Comparison of ENCODE assay signal across 22 cellular contexts in the genomic region with DNA sequence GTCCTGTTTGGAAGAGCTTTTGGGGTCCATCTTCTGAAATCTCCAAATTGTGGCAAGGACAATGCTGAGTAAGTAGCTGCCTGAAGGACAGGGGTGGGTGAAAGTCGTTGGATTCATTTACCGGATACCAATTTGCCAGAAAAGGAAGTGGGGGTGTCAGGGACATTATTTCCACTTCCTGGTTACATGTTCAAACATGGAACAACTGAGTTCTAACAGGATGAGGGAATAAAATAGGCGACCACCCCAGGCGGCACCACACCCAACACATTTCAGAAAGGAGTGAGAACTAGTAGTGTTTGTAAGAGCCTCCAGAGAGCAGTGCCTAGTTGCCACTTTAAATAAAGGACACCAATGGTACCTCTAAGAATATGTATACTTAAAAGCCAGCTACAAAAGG.
DNase-seq lines count a peak whose midpoint lies in the region; ATAC-seq and TF ChIP-seq lines count a peak whose summit lies in the region.
"Had no signal": no experiment of that assay in that cellular context is flagged by ENCODE, and none has a peak within 500 bp of the region (broad histone marks: within the 10 kb centered on the region; RNA-seq: fewer than 3 reads in every experiment).

No MANE protein-coding gene starts in this region.

- H3K27ac ChIP-seq in Karpas-422 (ENCODE audit: low read length) = no peak overlapping the region
- H3K27ac ChIP-seq: body of pancreas, epithelial cell of prostate, foreskin keratinocyte, testis had no signal

- no peak overlapping the region for H3K9ac ChIP-seq in Karpas-422 (ENCODE audit: low read length)

- peaks cover 18% of the 10 kb centered on the region for H3K4me1 Mint-ChIP-seq in activated CD8-positive, alpha-beta memory T cell treated with anti-CD3 and anti-CD28 coated beads, Interleukin-2, amount 10 ng/mL, durations not matched to agents 7 days and 5 days
- peaks cover 28% of the 10 kb centered on the region for H3K4me1 Mint-ChIP-seq in activated naive CD8-positive, alpha-beta T cell treated with anti-CD3 and anti-CD28 coated beads, Interleukin-2, amount 50 U/mL, for 24 hours
- peaks cover 5% of the 10 kb centered on the region for H3K4me1 Mint-ChIP-seq in nephron progenitor cell

- no peaks in the 10 kb centered on the region for H3K27me3 Mint-ChIP-seq in activated CD8-positive, alpha-beta memory T cell treated with anti-CD3 and anti-CD28 coated beads, Interleukin-2, amount 10 ng/mL, durations not matched to agents 7 days and 5 days
- no peaks in the 10 kb centered on the region for H3K27me3 Mint-ChIP-seq in activated naive CD8-positive, alpha-beta T cell treated with anti-CD3 and anti-CD28 coated beads, Interleukin-2, amount 50 U/mL, for 24 hours
- H3K27me3 Mint-ChIP-seq in nephron progenitor cell (ENCODE audit: low read depth, poor library complexity) = peaks cover 11% of the 10 kb centered on the region
- H3K27me3 Mint-ChIP-seq: activated T-cell treated with anti-CD3 and anti-CD28 coated beads, Interleukin-2, amount 50 U/mL, for 24 hours; CD4-positive, CD25-positive, alpha-beta regulatory T cell; T-cell had no signal

- DNase-seq in activated CD8-positive, alpha-beta memory T cell treated with anti-CD3 and anti-CD28 coated beads, Interleukin-2, amount 10 ng/mL, durations not matched to agents 7 days and 5 days = no peak
- DNase-seq in activated CD8-positive, alpha-beta memory T cell treated with anti-CD3 and anti-CD28 coated beads, Interleukin-2, amount 50 U/mL, for 48 hours = no peak
- no peak for DNase-seq in Karpas-422
- no peak for DNase-seq in activated naive CD8-positive, alpha-beta T cell treated with anti-CD3 and anti-CD28 coated beads, Interleukin-2, amount 50 U/mL, for 24 hours
- no peak for DNase-seq in nephron progenitor cell
- no peak for DNase-seq in activated T-cell treated with anti-CD3 and anti-CD28 coated beads, Interleukin-2, amount 50 U/mL, for 48 hours
- DNase-seq: activated T-cell treated with anti-CD3 and anti-CD28 coated beads, Interleukin-2, amount 50 U/mL, for 24 hours; body of pancreas; CD4-positive, CD25-positive, alpha-beta regulatory T cell; foreskin keratinocyte; GDM1; H7; NCI-H1048; NCI-H2029 treated with DMSO at 0.1 percent for 48 hours; NCI-H524; T-cell; testis had no signal

- H3K4me1 ChIP-seq in Karpas-422 (ENCODE audit: low read length) = peaks cover 21% of the 10 kb centered on the region
- H3K4me1 ChIP-seq: body of pancreas, testis had no signal

- no peaks in the 10 kb centered on the region for H3K79me2 ChIP-seq in Karpas-422 (ENCODE audit: low read length)

- H3K9me2 ChIP-seq in Karpas-422 (replicated peaks; ENCODE audit: insufficient read depth, low read length) = no peaks in the 10 kb centered on the region

- H3K4me2 ChIP-seq in Karpas-422 (ENCODE audit: low read depth, low read length, poor library complexity, severe bottlenecking) = no peak overlapping the region

- H3K4me3 ChIP-seq in Karpas-422 (ENCODE audit: low read length) = no peak overlapping the region
- H3K4me3 ChIP-seq: body of pancreas, testis had no signal

- H4K20me1 ChIP-seq in Karpas-422 (ENCODE audit: insufficient read depth, low read depth, low read length) = no peaks in the 10 kb centered on the region

- peaks cover 3% of the 10 kb centered on the region for H3K36me3 Mint-ChIP-seq in activated CD8-positive, alpha-beta memory T cell treated with anti-CD3 and anti-CD28 coated beads, Interleukin-2, amount 10 ng/mL, durations not matched to agents 7 days and 5 days
- H3K36me3 Mint-ChIP-seq in activated naive CD8-positive, alpha-beta T cell treated with anti-CD3 and anti-CD28 coated beads, Interleukin-2, amount 50 U/mL, for 24 hours (ENCODE audit: low read depth) = no peaks in the 10 kb centered on the region
- H3K36me3 Mint-ChIP-seq in nephron progenitor cell (ENCODE audit: low read depth) = no peaks in the 10 kb centered on the region
- H3K36me3 Mint-ChIP-seq: activated naive CD4-positive, alpha-beta T cell treated with anti-CD3 and anti-CD28 coated beads, Interleukin-2, amount 50 U/mL, for 72 hours; CD4-positive, CD25-positive, alpha-beta regulatory T cell; T-cell had no signal

- peak overlapping the region; percentile 1 for H3K27ac Mint-ChIP-seq in activated CD8-positive, alpha-beta memory T cell treated with anti-CD3 and anti-CD28 coated beads, Interleukin-2, amount 10 ng/mL, durations not matched to agents 7 days and 5 days
- peak overlapping the region; percentile 64 for H3K27ac Mint-ChIP-seq in activated naive CD8-positive, alpha-beta T cell treated with anti-CD3 and anti-CD28 coated beads, Interleukin-2, amount 50 U/mL, for 24 hours
- peak overlapping the region; percentile 8 for H3K27ac Mint-ChIP-seq in nephron progenitor cell
- H3K27ac Mint-ChIP-seq: activated naive CD4-positive, alpha-beta T cell treated with anti-CD3 and anti-CD28 coated beads, Interleukin-2, amount 50 U/mL, for 72 hours; activated T-cell treated with anti-CD3 and anti-CD28 coated beads, Interleukin-2, amount 50 U/mL, for 24 hours had no signal

- ATAC-seq in activated CD8-positive, alpha-beta memory T cell treated with anti-CD3 and anti-CD28 coated beads, Interleukin-2, amount 10 ng/mL, durations not matched to agents 7 days and 5 days = no peak
- ATAC-seq in activated naive CD8-positive, alpha-beta T cell treated with anti-CD3 and anti-CD28 coated beads, Interleukin-2, amount 50 U/mL, for 24 hours = no peak
- ATAC-seq in HG02610 (IDR thresholded peaks at IDR 0.05; ENCODE audit: unreplicated experiment) = no peak
- no peak for ATAC-seq in HG03469 (IDR thresholded peaks at IDR 0.05; ENCODE audit: unreplicated experiment)
- ATAC-seq: activated naive CD4-positive, alpha-beta T cell treated with anti-CD3 and anti-CD28 coated beads, Interleukin-2, amount 50 U/mL, for 72 hours; body of pancreas; foreskin keratinocyte; T-cell had no signal

- no peaks in the 10 kb centered on the region for H3K36me3 ChIP-seq in Karpas-422 (ENCODE audit: insufficient read depth, low read length)

- H3K4me3 Mint-ChIP-seq in activated CD8-positive, alpha-beta memory T cell treated with anti-CD3 and anti-CD28 coated beads, Interleukin-2, amount 10 ng/mL, durations not matched to agents 7 days and 5 days = no peak overlapping the region
- no peak overlapping the region for H3K4me3 Mint-ChIP-seq in activated naive CD8-positive, alpha-beta T cell treated with anti-CD3 and anti-CD28 coated beads, Interleukin-2, amount 50 U/mL, for 24 hours
- no peak overlapping the region for H3K4me3 Mint-ChIP-seq in nephron progenitor cell
- H3K4me3 Mint-ChIP-seq: activated T-cell treated with anti-CD3 and anti-CD28 coated beads, Interleukin-2, amount 50 U/mL, for 24 hours; CD4-positive, CD25-positive, alpha-beta regulatory T cell; neural crest cell; T-cell had no signal

- TF ChIP-seq CTCF in nephron progenitor cell (IDR thresholded peaks at IDR 0.05) = no peak

- H2AFZ ChIP-seq in Karpas-422 (ENCODE audit: low read length) = peak overlapping the region; percentile 77

- H3K9me3 ChIP-seq in Karpas-422 (ENCODE audit: low read length) = peaks cover 3% of the 10 kb centered on the region; the same call in 1 of the 2 replicates
- H3K9me3 ChIP-seq: body of pancreas, testis had no signal

- H3K27me3 ChIP-seq in Karpas-422 (ENCODE audit: low read length) = no peaks in the 10 kb centered on the region
- H3K27me3 ChIP-seq: body of pancreas, foreskin keratinocyte, testis had no signal

- CTCF ChIA-PET in activated CD8-positive, alpha-beta memory T cell treated with anti-CD3 and anti-CD28 coated beads, Interleukin-2, amount 10 ng/mL, durations not matched to agents 7 days and 5 days (lab: Charles Lee) = no interaction called here

- H3K9me3 Mint-ChIP-seq in activated CD8-positive, alpha-beta memory T cell treated with anti-CD3 and anti-CD28 coated beads, Interleukin-2, amount 10 ng/mL, durations not matched to agents 7 days and 5 days (ENCODE audit: low read depth) = peaks cover 2% of the 10 kb centered on the region
- H3K9me3 Mint-ChIP-seq in activated naive CD8-positive, alpha-beta T cell treated with anti-CD3 and anti-CD28 coated beads, Interleukin-2, amount 50 U/mL, for 24 hours = no peaks in the 10 kb centered on the region
- H3K9me3 Mint-ChIP-seq in nephron progenitor cell = no peaks in the 10 kb centered on the region
- H3K9me3 Mint-ChIP-seq: activated T-cell treated with anti-CD3 and anti-CD28 coated beads, Interleukin-2, amount 50 U/mL, for 24 hours; neural crest cell; T-cell had no signal

Comparison
In these comparisons a context has a peak if more than half of its experiments do, and no peak if none do; other contexts are left out.
1. H3K27ac Mint-ChIP-seq: peak in every context shown above with its lines; median percentile 64 in activated naive CD8-positive, alpha-beta T cell treated with anti-CD3 and anti-CD28 coated beads, Interleukin-2, amount 50 U/mL, for 24 hours; 8 in nephron progenitor cell; 1 in activated CD8-positive, alpha-beta memory T cell treated with anti-CD3 and anti-CD28 coated beads, Interleukin-2, amount 10 ng/mL, durations not matched to agents 7 days and 5 days.